Comparison of ENCODE assay signal across 1 cellular context in genomic region chr3:39150170-39150802, GRCh38.
TF ChIP-seq lines count a peak whose summit lies in the region.

No MANE protein-coding gene starts in this region.

TF ChIP-seq in K562, 482 proteins besides CTCF, POLR2A, EP300 and RAD21:
- TF ChIP-seq, protein P1, sequence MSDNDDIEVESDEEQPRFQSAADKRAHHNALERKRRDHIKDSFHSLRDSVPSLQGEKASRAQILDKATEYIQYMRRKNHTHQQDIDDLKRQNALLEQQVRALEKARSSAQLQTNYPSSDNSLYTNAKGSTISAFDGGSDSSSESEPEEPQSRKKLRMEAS (CRISPR knock-in tag; IDR thresholded peaks at IDR 0.05), result 0 out of 2 replicates have a peak, but pooled peaks have one; percentile 38
- TF ChIP-seq CEBPG (CRISPR knock-in tag; IDR thresholded peaks at IDR 0.05) (0 out of 2 replicates have a peak, but pooled peaks have one; percentile 3), CEBPG (tag; conservative IDR thresholded peaks at IDR 0.05 in 1 of 2, IDR thresholded peaks at IDR 0.05 in 1 of 2) (no peak), USF1 (CRISPR knock-in tag; IDR thresholded peaks at IDR 0.05) (peak; percentile 30; the same call in 1 of the 2 replicates), CC2D1A (IDR thresholded peaks at IDR 0.05) (no peak), THRAP3 (IDR thresholded peaks at IDR 0.05; ENCODE audit: borderline replicate concordance) (no peak)
